ENCODE assay signal across 8 cellular contexts in genomic region chr16:87407511-87408112, GRCh38. TPM values are rescaled to one million over a fixed set of nuclear protein-coding genes. Genes with fewer than 3 reads are reported as not detected.
DNase-seq lines count a peak whose midpoint lies in the region; ATAC-seq and TF ChIP-seq lines count a peak whose summit lies in the region.

No MANE protein-coding gene starts in this region.

- no peak for TF ChIP-seq CTCF in NB4 (IDR thresholded peaks at IDR 0.05; ENCODE audit: low read depth, low read length)

- no peaks in the 10 kb centered on the region for H3K27me3 ChIP-seq in neuronal stem cell (ENCODE audit: control insufficient read depth in 3 of 3, insufficient read depth in 3 of 3, low read depth in 1 of 3, low read length in 3 of 3)

- H3K79me1 ChIP-seq in neuronal stem cell (ENCODE audit: low read depth, low read length), result peaks cover 8% of the 10 kb centered on the region

- H3K4me3 ChIP-seq in NB4 (ENCODE audit: low read depth, low read length), result peak overlapping the region; percentile 17
- H3K4me3 ChIP-seq in neuronal stem cell (ENCODE audit: low read length in 2 of 2), result no peak overlapping the region

- no peak overlapping the region for H4K8ac ChIP-seq in neuronal stem cell (ENCODE audit: low read depth, low read length)

- no peak overlapping the region for H3K18ac ChIP-seq in neuronal stem cell (ENCODE audit: low read length)

- ATAC-seq in HG02642 (IDR thresholded peaks at IDR 0.05; ENCODE audit: poor library complexity, unreplicated experiment), result no peak

- no peak overlapping the region for H2BK120ac ChIP-seq in neuronal stem cell (ENCODE audit: low read depth, low read length)

- H3K14ac ChIP-seq in neuronal stem cell (ENCODE audit: low read length), result no peak overlapping the region

- H3K4me1 ChIP-seq in neuronal stem cell (ENCODE audit: control insufficient read depth in 2 of 2, insufficient read depth in 1 of 2, low read depth in 1 of 2, low read length in 2 of 2), result no peaks in the 10 kb centered on the region

- H4K91ac ChIP-seq in neuronal stem cell (ENCODE audit: low read depth, low read length, poor library complexity), result no peak overlapping the region

- H3K9ac ChIP-seq in neuronal stem cell (ENCODE audit: low read depth, low read length, poor library complexity), result no peak overlapping the region

- no peak overlapping the region for H2BK5ac ChIP-seq in neuronal stem cell (ENCODE audit: low read length)

- H2BK15ac ChIP-seq in neuronal stem cell (ENCODE audit: low read length), result no peak overlapping the region

- no peak overlapping the region for H3K27ac ChIP-seq in neuronal stem cell (replicated peaks; ENCODE audit: low read length)

- H3K23ac ChIP-seq in neuronal stem cell (ENCODE audit: low read depth, low read length, poor library complexity), result peak overlapping the region; percentile 37

- no peaks in the 10 kb centered on the region for H3K9me3 ChIP-seq in neuronal stem cell (replicated peaks in 1 of 2; ENCODE audit: control insufficient read depth in 2 of 2, insufficient read depth in 1 of 2, low read depth in 1 of 2, low read length in 2 of 2)

- no peak for TF ChIP-seq POLR2A in NB4 (IDR thresholded peaks at IDR 0.05; ENCODE audit: extremely low read depth, insufficient read length)

- no CpG with 5 or more reads among the region's 26 CpGs for WGBS in neuronal stem cell (ENCODE audit: extremely low coverage in 2 of 2, insufficient read length in 2 of 2, insufficient replicate concordance in 1 of 2), 2 donors

- peaks cover 49 to 95% of the 10 kb centered on the region in 2 donors for H3K36me3 ChIP-seq in neuronal stem cell (replicated peaks in 1 of 2; ENCODE audit: control insufficient read depth in 2 of 2, insufficient read depth in 2 of 2, low read length in 2 of 2)

- no peak overlapping the region for H2BK12ac ChIP-seq in neuronal stem cell (ENCODE audit: low read length)

- no peak overlapping the region for H2AK5ac ChIP-seq in neuronal stem cell (ENCODE audit: low read depth, low read length)

- H3K4ac ChIP-seq in neuronal stem cell (ENCODE audit: low read length), result no peak overlapping the region

- DNase-seq in Daoy (ENCODE audit: low read depth) (peak; percentile 93), NB4 (ENCODE audit: low read depth) (peak; percentile 100), cerebellum (ENCODE audit: low spot score) (peak; percentile 57), neuronal stem cell (ENCODE audit: low spot score) (no peak), midbrain (lab: John Stamatoyannopoulos, UW) (no peak), ecto neural progenitor cell (ENCODE audit: low spot score) (no peak), COLO829 (ENCODE audit: low spot score) (no peak)

- H3K4me2 ChIP-seq in neuronal stem cell (ENCODE audit: insufficient read depth, low read length, poor library complexity, severe bottlenecking), result no peak overlapping the region

- no peak overlapping the region for H2AFZ ChIP-seq in neuronal stem cell (ENCODE audit: low read length)

RNA-seq across cellular contexts. Expression of gene MAP1LC3B, which starts 15.5 kb away (rescaled TPM):
- 6.6 and 10.9 TPM in 2 replicates for total RNA-seq in Daoy (2014; rRNA removed; shearing (Covaris generic))
- total RNA-seq in cerebellum, result 36.3 TPM
- 41.5 TPM for polyA plus RNA-seq in neuronal stem cell (2013, experiment 1 of 2)
- polyA plus RNA-seq in neuronal stem cell (2013, experiment 2 of 2), result 41.0 TPM

RNA-seq across cellular contexts. Expression of gene FBXO31, which starts 24.0 kb away (rescaled TPM):
- 4.7 and 22.1 TPM in 2 replicates for total RNA-seq in Daoy (2014; rRNA removed; shearing (Covaris generic))
- total RNA-seq in cerebellum, result 28.9 TPM
- polyA plus RNA-seq in neuronal stem cell (2013, experiment 1 of 2), result 9.0 TPM
- polyA plus RNA-seq in neuronal stem cell (2013, experiment 2 of 2), result 8.4 TPM

Comparison
In these comparisons a context has a peak if more than half of its experiments do, and no peak if none do; other contexts are left out.
1. DNase-seq: peak in Daoy (single experiment), NB4 (single experiment) and cerebellum (single experiment); none in neuronal stem cell (single experiment), midbrain (single experiment), ecto neural progenitor cell (single experiment) and COLO829 (single experiment).